9 cellular contexts compared by ENCODE assay signal in genomic region chr11:14454861-14455632, GRCh38. TPM values are rescaled to one million over a fixed set of nuclear protein-coding genes. Genes with fewer than 3 reads are reported as not detected.
DNase-seq lines count a peak whose midpoint lies in the region; ATAC-seq lines count a peak whose summit lies in the region.
"Had no signal": no experiment of that assay in that cellular context is flagged by ENCODE, and none has a peak within 500 bp of the region (broad histone marks: within the 10 kb centered on the region; RNA-seq: fewer than 3 reads in every experiment).

No MANE protein-coding gene starts in this region.

- no peak overlapping the region for H3K4me3 Mint-ChIP-seq in activated naive CD8-positive, alpha-beta T cell
- no peak overlapping the region for H3K4me3 Mint-ChIP-seq in activated naive CD8-positive, alpha-beta T cell treated with anti-CD3 and anti-CD28 coated beads for 36 hours
- H3K4me3 Mint-ChIP-seq in effector memory CD8-positive, alpha-beta T cell = no peak overlapping the region
- no peak overlapping the region for H3K4me3 Mint-ChIP-seq in memory B cell
- H3K4me3 Mint-ChIP-seq: activated naive CD4-positive, alpha-beta T cell treated with anti-CD3 and anti-CD28 coated beads, Interleukin-2, amount 50 U/mL, for 24 hours had no signal

- H3K36me3 Mint-ChIP-seq in activated naive CD8-positive, alpha-beta T cell = peaks cover 10% of the 10 kb centered on the region
- peaks cover 19% of the 10 kb centered on the region for H3K36me3 Mint-ChIP-seq in activated naive CD8-positive, alpha-beta T cell treated with anti-CD3 and anti-CD28 coated beads for 36 hours
- peaks cover 38% of the 10 kb centered on the region for H3K36me3 Mint-ChIP-seq in effector memory CD8-positive, alpha-beta T cell (ENCODE audit: insufficient read depth)
- H3K36me3 Mint-ChIP-seq in memory B cell = peaks cover 11% of the 10 kb centered on the region

- H3K27ac Mint-ChIP-seq in activated naive CD8-positive, alpha-beta T cell = peak overlapping the region; percentile 50
- no peak overlapping the region for H3K27ac Mint-ChIP-seq in activated naive CD8-positive, alpha-beta T cell treated with anti-CD3 and anti-CD28 coated beads for 36 hours
- no peak overlapping the region for H3K27ac Mint-ChIP-seq in effector memory CD8-positive, alpha-beta T cell
- H3K27ac Mint-ChIP-seq in memory B cell = no peak overlapping the region
- H3K27ac Mint-ChIP-seq: activated naive CD4-positive, alpha-beta T cell treated with anti-CD3 and anti-CD28 coated beads, Interleukin-2, amount 50 U/mL, for 24 hours had no signal

- H3K9me3 Mint-ChIP-seq in activated naive CD8-positive, alpha-beta T cell (ENCODE audit: low read depth) = no peaks in the 10 kb centered on the region
- H3K9me3 Mint-ChIP-seq in activated naive CD8-positive, alpha-beta T cell treated with anti-CD3 and anti-CD28 coated beads for 36 hours = no peaks in the 10 kb centered on the region
- no peaks in the 10 kb centered on the region for H3K9me3 Mint-ChIP-seq in effector memory CD8-positive, alpha-beta T cell
- H3K9me3 Mint-ChIP-seq in memory B cell = no peaks in the 10 kb centered on the region
- H3K9me3 Mint-ChIP-seq: activated naive CD4-positive, alpha-beta T cell treated with anti-CD3 and anti-CD28 coated beads, Interleukin-2, amount 50 U/mL, for 24 hours had no signal

- ATAC-seq in effector memory CD8-positive, alpha-beta T cell (replicated peaks) = peak; percentile 44
- ATAC-seq in memory B cell (ENCODE audit: low read depth) (no peak), GM21576 (IDR thresholded peaks at IDR 0.05; ENCODE audit: unreplicated experiment) (no peak)

- H3K27me3 Mint-ChIP-seq in activated naive CD8-positive, alpha-beta T cell = no peaks in the 10 kb centered on the region
- no peaks in the 10 kb centered on the region for H3K27me3 Mint-ChIP-seq in activated naive CD8-positive, alpha-beta T cell treated with anti-CD3 and anti-CD28 coated beads for 36 hours
- H3K27me3 Mint-ChIP-seq in effector memory CD8-positive, alpha-beta T cell = no peaks in the 10 kb centered on the region
- no peaks in the 10 kb centered on the region for H3K27me3 Mint-ChIP-seq in memory B cell
- H3K27me3 Mint-ChIP-seq: activated naive CD4-positive, alpha-beta T cell treated with anti-CD3 and anti-CD28 coated beads, Interleukin-2, amount 50 U/mL, for 24 hours had no signal

- no peak for DNase-seq in activated naive CD8-positive, alpha-beta T cell treated with anti-CD3 and anti-CD28 coated beads for 36 hours
- DNase-seq in NCI-H2227 treated with DMSO at 0.1 percent for 48 hours (lab: John Stamatoyannopoulos, UW) (peak; percentile 13), memory B cell (ENCODE audit: low spot score in 2 of 2) (peak; percentile 10 to 16), middle frontal gyrus (ENCODE audit: extremely low spot score, low spot score) (no peak)
- DNase-seq in effector memory CD8-positive, alpha-beta T cell = peak in 1 of 3 experiments; percentile 4
- DNase-seq in stimulated activated CD4-positive, alpha-beta T cell treated with anti-CD3 and anti-CD28 coated beads, Interleukin-4, amount 100 ng/mL, for 1 hour = no peak

- H3K4me1 Mint-ChIP-seq in activated naive CD8-positive, alpha-beta T cell (ENCODE audit: low read depth) = peaks cover 5% of the 10 kb centered on the region
- H3K4me1 Mint-ChIP-seq in activated naive CD8-positive, alpha-beta T cell treated with anti-CD3 and anti-CD28 coated beads for 36 hours = peaks cover 4% of the 10 kb centered on the region
- peaks cover 10 to 23% of the 10 kb centered on the region in 2 donors for H3K4me1 Mint-ChIP-seq in effector memory CD8-positive, alpha-beta T cell (ENCODE audit: low read depth in 2 of 2)
- peaks cover 8% of the 10 kb centered on the region for H3K4me1 Mint-ChIP-seq in memory B cell
- H3K4me1 Mint-ChIP-seq: activated naive CD4-positive, alpha-beta T cell treated with anti-CD3 and anti-CD28 coated beads, Interleukin-2, amount 50 U/mL, for 24 hours had no signal

RNA-seq across cellular contexts. Expression of gene COPB1, which starts 44.6 kb away (rescaled TPM):
- total RNA-seq in activated naive CD8-positive, alpha-beta T cell treated with anti-CD3 and anti-CD28 coated beads for 36 hours = 100 to 1,000 TPM in 1 of 2 experiments, 10 to 100 TPM in 1; 99.6 to 100 TPM

Comparison
In these comparisons a context has a peak if more than half of its experiments do, and no peak if none do; other contexts are left out.
1. DNase-seq: peak in NCI-H2227 treated with DMSO at 0.1 percent for 48 hours (single experiment) and memory B cell (2 of 2); none in activated naive CD8-positive, alpha-beta T cell treated with anti-CD3 and anti-CD28 coated beads for 36 hours (single experiment), stimulated activated CD4-positive, alpha-beta T cell treated with anti-CD3 and anti-CD28 coated beads, Interleukin-4, amount 100 ng/mL, for 1 hour (single experiment) and middle frontal gyrus (single experiment).